8 cellular contexts compared by ENCODE assay signal in the genomic region with DNA sequence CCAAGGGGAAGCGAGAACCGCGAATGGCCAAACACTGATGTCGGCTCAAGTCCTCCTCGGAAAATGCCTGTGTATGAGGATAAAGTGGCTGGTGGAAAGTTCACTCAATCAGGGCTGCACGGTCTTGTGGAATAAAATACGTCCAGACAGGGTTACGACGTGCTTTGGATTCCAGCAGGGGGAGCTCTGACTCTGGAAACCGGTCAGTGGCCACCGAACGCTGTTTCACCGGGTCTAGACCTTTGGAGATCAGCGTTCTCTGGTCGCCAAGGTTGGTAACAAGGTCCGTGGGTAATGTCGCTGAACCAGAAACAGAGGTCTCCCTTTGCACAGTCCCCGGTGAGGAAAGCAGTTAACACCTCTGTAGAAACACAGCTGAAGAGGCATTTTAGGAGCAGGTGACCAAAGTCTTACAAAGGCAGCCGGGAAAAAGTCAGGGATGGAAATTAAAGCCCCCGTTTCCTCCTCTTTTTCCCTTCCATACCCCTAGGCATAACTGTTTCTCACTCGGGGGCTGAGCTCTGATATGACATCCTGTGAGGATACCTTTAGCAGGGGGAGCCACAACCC. TPM values are rescaled to one million over a fixed set of nuclear protein-coding genes. Genes with fewer than 3 reads are reported as not detected.
A peak's percentile ranks its signal among the peaks of the same experiment; 100 is the strongest.
DNase-seq lines count a peak whose midpoint lies in the region; ATAC-seq and TF ChIP-seq lines count a peak whose summit lies in the region.

No MANE protein-coding gene starts in this region.

- no peaks in the 10 kb centered on the region for H3K9me3 Mint-ChIP-seq in GM23338
- H3K9me3 Mint-ChIP-seq in T-cell = no peaks in the 10 kb centered on the region

- intact Hi-C loops in right cardiac atrium (cut with DNase I) = loop anchor here (5.0 to 10.0 kb wide), 4 partner anchors 45 to 942 kb away; no protein-coding TSS in a partner anchor

- 5% methylated on average over 21 of the region's 21 CpGs for WGBS in right cardiac atrium

- no peak overlapping the region for H3K27ac ChIP-seq in GM23338 (ENCODE audit: low read depth)
- H3K27ac ChIP-seq in right cardiac atrium (ENCODE audit: low read length) = no peak overlapping the region

- CTCF ChIA-PET in T-cell (lab: Charles Lee) = interaction anchor here (0.6 to 5.0 kb wide), 15 partner anchors 8 to 948 kb away, joined by 3 to 85 read pairs (median 4); no protein-coding TSS in a partner anchor

- H3K4me3 Mint-ChIP-seq in GM23338 (peak overlapping the region; percentile 65), T-cell (no peak overlapping the region)

- H3K27ac Mint-ChIP-seq in GM23338 = no peak overlapping the region
- H3K27ac Mint-ChIP-seq in T-cell = no peak overlapping the region

- H3K27me3 ChIP-seq in GM23338 (ENCODE audit: insufficient read depth) = no peaks in the 10 kb centered on the region; the same call in 1 of the 2 replicates
- no peaks in the 10 kb centered on the region for H3K27me3 ChIP-seq in right cardiac atrium (ENCODE audit: control insufficient read depth, insufficient read depth)

- H3K79me2 ChIP-seq in GM23338 (replicated peaks; ENCODE audit: insufficient read depth) = no peaks in the 10 kb centered on the region

- POLR2A ChIA-PET in T-cell (lab: Charles Lee) = no interaction called here

- no peaks in the 10 kb centered on the region for H3K9me2 ChIP-seq in GM23338 (ENCODE audit: insufficient read depth)

- H3K4me3 ChIP-seq in GM23338 = peak overlapping the region; percentile 52
- peak overlapping the region; percentile 44 for H3K4me3 ChIP-seq in right cardiac atrium (ENCODE audit: low read length)

- DNase-seq in COLO829 (ENCODE audit: low spot score) (peak; percentile 79), GM23338 (ENCODE audit: low spot score) (peak; percentile 92), NCI-H1436 (lab: John Stamatoyannopoulos, UW) (peak; percentile 77), T-cell (peak; percentile 16 to 73 (median 57)), amniotic epithelial cell (ENCODE audit: low read depth) (peak; percentile 71), right cardiac atrium (peak; percentile 77 to 87 (median 86)), retina (peak; percentile 88), cortex of kidney (lab: John Stamatoyannopoulos, UW) (no peak)

- H3K4me1 ChIP-seq in GM23338 (ENCODE audit: insufficient read depth) (peaks cover 30% of the 10 kb centered on the region), right cardiac atrium (ENCODE audit: control insufficient read depth, insufficient read depth, low read length) (no peaks in the 10 kb centered on the region)

- H3K36me3 Mint-ChIP-seq in GM23338 (ENCODE audit: low read depth) = no peaks in the 10 kb centered on the region
- no peaks in the 10 kb centered on the region for H3K36me3 Mint-ChIP-seq in T-cell

- peak; percentile 92 to 96 for TF ChIP-seq CTCF in GM23338 (conservative IDR thresholded peaks at IDR 0.05; ENCODE audit: low read depth in 2 of 2)

- H3K9me3 ChIP-seq in right cardiac atrium (ENCODE audit: control insufficient read depth, low read length) = no peaks in the 10 kb centered on the region

- H3F3A ChIP-seq in GM23338 (replicated peaks; ENCODE audit: low read depth) = peaks cover 8% of the 10 kb centered on the region

- no peaks in the 10 kb centered on the region for H4K20me1 ChIP-seq in GM23338 (replicated peaks; ENCODE audit: insufficient read depth)

- H3K27me3 Mint-ChIP-seq in GM23338 (ENCODE audit: insufficient read depth, low read depth, poor library complexity) (peaks cover 10% of the 10 kb centered on the region), T-cell (peaks cover 53 to 58% of the 10 kb centered on the region in 2 donors)

- peak; percentile 95 for ATAC-seq in GM23338
- peak; percentile 85 to 88 (median 88) for ATAC-seq in T-cell (replicated peaks in 1 of 4)
- ATAC-seq in right cardiac atrium = peak; percentile 94 to 96

- peak overlapping the region; percentile 84 for H3K4me2 ChIP-seq in GM23338

- peak overlapping the region; percentile 95 for H2AFZ ChIP-seq in GM23338

- H3K36me3 ChIP-seq in GM23338 (ENCODE audit: insufficient read depth) = no peaks in the 10 kb centered on the region

- H3K4me1 Mint-ChIP-seq in GM23338 = peaks cover 25% of the 10 kb centered on the region
- peaks cover 4 to 11% (median 5%) of the 10 kb centered on the region in 3 donors for H3K4me1 Mint-ChIP-seq in T-cell

TF ChIP-seq in GM23338, 12 proteins besides CTCF, POLR2A, EP300 and RAD21:
- TF ChIP-seq, protein P1, sequence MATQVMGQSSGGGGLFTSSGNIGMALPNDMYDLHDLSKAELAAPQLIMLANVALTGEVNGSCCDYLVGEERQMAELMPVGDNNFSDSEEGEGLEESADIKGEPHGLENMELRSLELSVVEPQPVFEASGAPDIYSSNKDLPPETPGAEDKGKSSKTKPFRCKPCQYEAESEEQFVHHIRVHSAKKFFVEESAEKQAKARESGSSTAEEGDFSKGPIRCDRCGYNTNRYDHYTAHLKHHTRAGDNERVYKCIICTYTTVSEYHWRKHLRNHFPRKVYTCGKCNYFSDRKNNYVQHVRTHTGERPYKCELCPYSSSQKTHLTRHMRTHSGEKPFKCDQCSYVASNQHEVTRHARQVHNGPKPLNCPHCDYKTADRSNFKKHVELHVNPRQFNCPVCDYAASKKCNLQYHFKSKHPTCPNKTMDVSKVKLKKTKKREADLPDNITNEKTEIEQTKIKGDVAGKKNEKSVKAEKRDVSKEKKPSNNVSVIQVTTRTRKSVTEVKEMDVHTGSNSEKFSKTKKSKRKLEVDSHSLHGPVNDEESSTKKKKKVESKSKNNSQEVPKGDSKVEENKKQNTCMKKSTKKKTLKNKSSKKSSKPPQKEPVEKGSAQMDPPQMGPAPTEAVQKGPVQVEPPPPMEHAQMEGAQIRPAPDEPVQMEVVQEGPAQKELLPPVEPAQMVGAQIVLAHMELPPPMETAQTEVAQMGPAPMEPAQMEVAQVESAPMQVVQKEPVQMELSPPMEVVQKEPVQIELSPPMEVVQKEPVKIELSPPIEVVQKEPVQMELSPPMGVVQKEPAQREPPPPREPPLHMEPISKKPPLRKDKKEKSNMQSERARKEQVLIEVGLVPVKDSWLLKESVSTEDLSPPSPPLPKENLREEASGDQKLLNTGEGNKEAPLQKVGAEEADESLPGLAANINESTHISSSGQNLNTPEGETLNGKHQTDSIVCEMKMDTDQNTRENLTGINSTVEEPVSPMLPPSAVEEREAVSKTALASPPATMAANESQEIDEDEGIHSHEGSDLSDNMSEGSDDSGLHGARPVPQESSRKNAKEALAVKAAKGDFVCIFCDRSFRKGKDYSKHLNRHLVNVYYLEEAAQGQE (IDR thresholded peaks at IDR 0.05; ENCODE audit: unreplicated experiment) = no peak
- TF ChIP-seq ZNF114 (CRISPR knock-in tag; IDR thresholded peaks at IDR 0.05) = no peak

RNA-seq across cellular contexts. Expression of a gene that starts 47.8 kb away (rescaled TPM):
- total RNA-seq in GM23338 (2014; rRNA removed; shearing (Covaris generic)) = 84.3 and 95.5 TPM in 2 replicates
- 52.7 and 63.7 TPM in 2 replicates for polyA plus RNA-seq in GM23338 (2016; fragmentation: Nextera tagmentation; extraction: Ambion mirVana)
- total RNA-seq in T-cell = 1 to 10 TPM; 1.9 to 7.2 (median 3.6) TPM
- total RNA-seq in right cardiac atrium = under 1 TPM; 0.31 to 0.85 (median 0.39) TPM
- 0.25 TPM for polyA plus RNA-seq in right cardiac atrium

Comparison
In these comparisons a context has a peak if more than half of its experiments do, and no peak if none do; other contexts are left out.
1. RNA of a gene that starts 47.8 kb away (total RNA-seq): 84.3 to 95.5 TPM in GM23338; 1.9 to 7.2 TPM in T-cell and 0.31 to 0.85 TPM in right cardiac atrium; every median in the first group is over 10 times any median in the second.
2. Peak in every context shown above with its lines, with median percentiles within 50 percentile points of each other: ATAC-seq.